Comparison of ENCODE assay signal across 31 cellular contexts in genomic region chr2:82792316-82792715, GRCh38.
"Had no signal": no experiment of that assay in that cellular context is flagged by ENCODE, and none has a peak within 500 bp of the region (broad histone marks: within the 10 kb centered on the region; RNA-seq: fewer than 3 reads in every experiment).

No MANE protein-coding gene starts in this region.

- H3K36me3 ChIP-seq: adrenal gland, breast epithelium had no signal

- H3K4me3 ChIP-seq: adrenal gland, body of pancreas, breast epithelium, PC-9, SK-N-MC had no signal

- DNase-seq: activated CD4-positive, alpha-beta T cell treated with anti-CD3 and anti-CD28 coated beads for 36 hours; activated CD4-positive, alpha-beta T cell treated with anti-CD3 and anti-CD28 coated beads, Interleukin-2, amount 10 ng/mL, durations not matched to agents 7 days and 5 days; activated CD4-positive, alpha-beta T cell treated with anti-CD3 and anti-CD28 coated beads, Interleukin-2, amount 50 U/mL, for 48 hours; activated CD8-positive, alpha-beta T cell treated with anti-CD3 and anti-CD28 coated beads, Interleukin-2, amount 10 ng/mL, durations not matched to agents 7 days and 5 days; activated gamma-delta T cell treated with Interleukin-2 at 50 U/mL for 16 hours; activated naive CD4-positive, alpha-beta T cell treated with anti-CD3 and anti-CD28 coated beads for 36 hours; activated T-cell treated with anti-CD3 and anti-CD28 coated beads, Interleukin-2, amount 50 U/mL, for 24 hours; adrenal gland; body of pancreas; caudate nucleus; cerebellar nuclear complex; NCI-H1048; NCI-H1105 treated with DMSO at 0.1 percent for 48 hours; NCI-H1436; NCI-H1694; NCI-H1930; NCI-H2081 treated with DMSO at 0.1 percent for 48 hours; NCI-H226; NCI-H446 treated with DMSO at 0.1 percent for 48 hours; NCI-H524 treated with DMSO at 0.1 percent for 48 hours; PC-9; SIG-M5; T1000 had no signal

- ATAC-seq: activated CD4-positive, alpha-beta T cell treated with anti-CD3 and anti-CD28 coated beads for 36 hours; activated CD8-positive, alpha-beta T cell treated with anti-CD3 and anti-CD28 coated beads, Interleukin-2, amount 10 ng/mL, durations not matched to agents 7 days and 5 days; activated naive CD4-positive, alpha-beta T cell treated with anti-CD3 and anti-CD28 coated beads, Interleukin-2, amount 50 U/mL, for 72 hours; body of pancreas; Right ventricle myocardium inferior had no signal

- H3K4me1 ChIP-seq: breast epithelium had no signal

- H3K27me3 ChIP-seq: adrenal gland, body of pancreas, breast epithelium had no signal

- H3K36me3 Mint-ChIP-seq: activated naive CD4-positive, alpha-beta T cell treated with anti-CD3 and anti-CD28 coated beads, Interleukin-2, amount 50 U/mL, for 72 hours had no signal

- H3K4me1 Mint-ChIP-seq: activated CD4-positive, alpha-beta T cell treated with anti-CD3 and anti-CD28 coated beads for 36 hours; activated CD4-positive, alpha-beta T cell treated with anti-CD3 and anti-CD28 coated beads, Interleukin-2, amount 10 ng/mL, durations not matched to agents 7 days and 5 days had no signal

- H3K9me3 ChIP-seq: adrenal gland, body of pancreas, breast epithelium had no signal

- H3K27ac ChIP-seq: adrenal gland, body of pancreas, breast epithelium, PC-9, RWPE1, SK-N-MC had no signal

- H3K4me3 Mint-ChIP-seq: activated CD4-positive, alpha-beta T cell treated with anti-CD3 and anti-CD28 coated beads for 36 hours; activated CD4-positive, alpha-beta T cell treated with anti-CD3 and anti-CD28 coated beads, Interleukin-2, amount 10 ng/mL, durations not matched to agents 7 days and 5 days; activated CD8-positive, alpha-beta T cell treated with anti-CD3 and anti-CD28 coated beads, Interleukin-2, amount 10 ng/mL, durations not matched to agents 7 days and 5 days; activated naive CD4-positive, alpha-beta T cell treated with anti-CD3 and anti-CD28 coated beads for 36 hours; activated T-cell treated with anti-CD3 and anti-CD28 coated beads, Interleukin-2, amount 50 U/mL, for 24 hours had no signal

- H3K9me3 Mint-ChIP-seq: activated CD4-positive, alpha-beta T cell treated with anti-CD3 and anti-CD28 coated beads, Interleukin-2, amount 10 ng/mL, durations not matched to agents 7 days and 5 days; activated naive CD4-positive, alpha-beta T cell treated with anti-CD3 and anti-CD28 coated beads for 36 hours; activated T-cell treated with anti-CD3 and anti-CD28 coated beads, Interleukin-2, amount 50 U/mL, for 24 hours had no signal

- H3K27me3 Mint-ChIP-seq: activated CD4-positive, alpha-beta T cell treated with anti-CD3 and anti-CD28 coated beads for 36 hours; activated CD4-positive, alpha-beta T cell treated with anti-CD3 and anti-CD28 coated beads, Interleukin-2, amount 10 ng/mL, durations not matched to agents 7 days and 5 days; activated T-cell treated with anti-CD3 and anti-CD28 coated beads, Interleukin-2, amount 50 U/mL, for 24 hours had no signal

- H3K27ac Mint-ChIP-seq: activated CD4-positive, alpha-beta T cell treated with anti-CD3 and anti-CD28 coated beads for 36 hours; activated CD4-positive, alpha-beta T cell treated with anti-CD3 and anti-CD28 coated beads, Interleukin-2, amount 10 ng/mL, durations not matched to agents 7 days and 5 days; activated CD8-positive, alpha-beta T cell treated with anti-CD3 and anti-CD28 coated beads, Interleukin-2, amount 10 ng/mL, durations not matched to agents 7 days and 5 days; activated naive CD4-positive, alpha-beta T cell treated with anti-CD3 and anti-CD28 coated beads for 36 hours; activated naive CD4-positive, alpha-beta T cell treated with anti-CD3 and anti-CD28 coated beads, Interleukin-2, amount 50 U/mL, for 72 hours; activated T-cell treated with anti-CD3 and anti-CD28 coated beads, Interleukin-2, amount 50 U/mL, for 24 hours had no signal

- FAIRE-seq: astrocyte, RCC 7860, TTC549 had no signal

- H2AFZ ChIP-seq: PC-9 had no signal

- H3K4me2 ChIP-seq: PC-9 had no signal
